In the genomic region with DNA sequence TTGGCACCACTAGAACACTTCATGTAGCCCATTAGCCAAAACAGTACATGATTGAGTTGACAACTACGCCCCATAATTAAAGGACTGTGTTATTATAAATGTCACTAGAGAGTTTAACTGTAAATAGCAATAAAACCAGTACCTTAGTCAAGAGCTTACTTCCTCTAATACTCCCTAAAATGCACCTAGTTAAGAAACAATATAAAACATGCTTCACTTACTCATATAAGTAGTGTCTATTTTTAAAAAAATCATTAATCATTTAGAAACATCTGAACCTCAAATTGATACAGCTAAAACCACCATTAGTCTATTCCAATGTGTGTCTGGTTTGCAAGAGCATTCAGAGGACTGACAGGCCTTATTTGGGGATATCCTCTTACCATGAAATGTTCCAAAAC, we compare ENCODE assay signal across 11 cellular contexts. TPM values are rescaled to one million over a fixed set of nuclear protein-coding genes. Genes with fewer than 3 reads are reported as not detected.
DNase-seq lines count a peak whose midpoint lies in the region; ATAC-seq lines count a peak whose summit lies in the region.
"Had no signal": no experiment of that assay in that cellular context is flagged by ENCODE, and none has a peak within 500 bp of the region (broad histone marks: within the 10 kb centered on the region; RNA-seq: fewer than 3 reads in every experiment).

No MANE protein-coding gene starts in this region.

- peak; percentile 80 to 81 for ATAC-seq in activated T-cell treated with anti-CD3 and anti-CD28 coated beads, Interleukin-2, amount 50 U/mL, for 4 hours
- peak; percentile 89 for ATAC-seq in stimulated activated naive CD8-positive, alpha-beta T cell treated with anti-CD3 and anti-CD28 coated beads, Interleukin-15, amount 100 ng/mL, for 72 hours
- ATAC-seq in GM18502 (IDR thresholded peaks at IDR 0.05; ENCODE audit: poor library complexity, unreplicated experiment), result no peak
- ATAC-seq: sciatic nerve had no signal

- H3K27me3 Mint-ChIP-seq in activated T-cell treated with anti-CD3 and anti-CD28 coated beads, Interleukin-2, amount 50 U/mL, for 4 hours (ENCODE audit: low read depth), result no peaks in the 10 kb centered on the region
- no peaks in the 10 kb centered on the region for H3K27me3 Mint-ChIP-seq in IgD-negative memory B cell
- H3K27me3 Mint-ChIP-seq in activated T-helper 1 cell treated with anti-CD3 and anti-CD28 coated beads, Interleukin-12 subunit alpha, Interleukin-12 subunit beta, Interleukin-2, Interleukin-4 antibody, amounts not matched to agents 30 ng/mL and 10 ng/mL and 1 ng/mL, durations not matched to agents 14 hours and 24 hours and 36 hours (ENCODE audit: insufficient read depth), result no peaks in the 10 kb centered on the region
- H3K27me3 Mint-ChIP-seq in stimulated activated naive CD8-positive, alpha-beta T cell treated with anti-CD3 and anti-CD28 coated beads, Interleukin-15, amount 100 ng/mL, for 72 hours, result no peaks in the 10 kb centered on the region

- no peak overlapping the region for H3K4me3 Mint-ChIP-seq in activated T-cell treated with anti-CD3 and anti-CD28 coated beads, Interleukin-2, amount 50 U/mL, for 4 hours
- peak overlapping the region in 3 of 4 donors; percentile 7 to 34 (median 16) for H3K4me3 Mint-ChIP-seq in IgD-negative memory B cell
- H3K4me3 Mint-ChIP-seq in activated T-helper 1 cell treated with anti-CD3 and anti-CD28 coated beads, Interleukin-12 subunit alpha, Interleukin-12 subunit beta, Interleukin-2, Interleukin-4 antibody, amounts not matched to agents 30 ng/mL and 10 ng/mL and 1 ng/mL, durations not matched to agents 14 hours and 24 hours and 36 hours, result peak overlapping the region; percentile 19
- peak overlapping the region; percentile 6 to 26 for H3K4me3 Mint-ChIP-seq in stimulated activated naive CD8-positive, alpha-beta T cell treated with anti-CD3 and anti-CD28 coated beads, Interleukin-15, amount 100 ng/mL, for 72 hours

- DNase-seq in activated T-cell treated with anti-CD3 and anti-CD28 coated beads, Interleukin-2, amount 50 U/mL, for 4 hours, result no peak
- DNase-seq in activated T-cell treated with anti-CD3 and anti-CD28 coated beads, Interleukin-2, amount 50 U/mL, for 48 hours, result no peak
- DNase-seq in activated T-helper 1 cell treated with anti-CD3 and anti-CD28 coated beads, Interleukin-12 subunit alpha, Interleukin-12 subunit beta, Interleukin-2, Interleukin-4 antibody, amounts not matched to agents 30 ng/mL and 10 ng/mL and 1 ng/mL, durations not matched to agents 14 hours and 24 hours and 36 hours (ENCODE audit: low spot score), result no peak
- DNase-seq in stimulated activated naive CD8-positive, alpha-beta T cell treated with anti-CD3 and anti-CD28 coated beads, Interleukin-15, amount 100 ng/mL, for 72 hours, result no peak
- DNase-seq in hypothalamus (lab: John Stamatoyannopoulos, UW), result no peak
- DNase-seq in NCI-H146 treated with DMSO at 0.1 percent for 48 hours (lab: John Stamatoyannopoulos, UW; ENCODE audit: unreplicated experiment), result no peak
- DNase-seq: AML-193, NCI-H187 had no signal

- intact Hi-C loops in activated T-helper 1 cell treated with anti-CD3 and anti-CD28 coated beads, Interleukin-12 subunit alpha, Interleukin-12 subunit beta, Interleukin-2, Interleukin-4 antibody, amounts not matched to agents 30 ng/mL and 10 ng/mL and 1 ng/mL, durations not matched to agents 14 hours and 24 hours and 36 hours (cut with micrococcal nuclease), result loop anchor here (1.0 to 5.0 kb wide), 3 partner anchors 9 to 96 kb away; partner anchors contain the start of gene SPOCD1

- H3K27ac Mint-ChIP-seq in IgD-negative memory B cell, result peak overlapping the region; percentile 26 to 55 (median 39)
- peak overlapping the region; percentile 84 for H3K27ac Mint-ChIP-seq in activated T-helper 1 cell treated with anti-CD3 and anti-CD28 coated beads, Interleukin-12 subunit alpha, Interleukin-12 subunit beta, Interleukin-2, Interleukin-4 antibody, amounts not matched to agents 30 ng/mL and 10 ng/mL and 1 ng/mL, durations not matched to agents 14 hours and 24 hours and 36 hours
- H3K27ac Mint-ChIP-seq in stimulated activated naive CD8-positive, alpha-beta T cell treated with anti-CD3 and anti-CD28 coated beads, Interleukin-15, amount 100 ng/mL, for 72 hours, result peak overlapping the region; percentile 35 to 88

- H3K36me3 Mint-ChIP-seq in activated T-cell treated with anti-CD3 and anti-CD28 coated beads, Interleukin-2, amount 50 U/mL, for 4 hours (ENCODE audit: insufficient read depth), result peaks cover 46% of the 10 kb centered on the region
- H3K36me3 Mint-ChIP-seq in IgD-negative memory B cell, result peaks cover 6% of the 10 kb centered on the region
- H3K36me3 Mint-ChIP-seq in activated T-helper 1 cell treated with anti-CD3 and anti-CD28 coated beads, Interleukin-12 subunit alpha, Interleukin-12 subunit beta, Interleukin-2, Interleukin-4 antibody, amounts not matched to agents 30 ng/mL and 10 ng/mL and 1 ng/mL, durations not matched to agents 14 hours and 24 hours and 36 hours (ENCODE audit: low read depth), result peaks cover 59% of the 10 kb centered on the region

- no peaks in the 10 kb centered on the region for H3K9me3 Mint-ChIP-seq in activated T-cell treated with anti-CD3 and anti-CD28 coated beads, Interleukin-2, amount 50 U/mL, for 4 hours
- H3K9me3 Mint-ChIP-seq in IgD-negative memory B cell, result no peaks in the 10 kb centered on the region
- no peaks in the 10 kb centered on the region for H3K9me3 Mint-ChIP-seq in activated T-helper 1 cell treated with anti-CD3 and anti-CD28 coated beads, Interleukin-12 subunit alpha, Interleukin-12 subunit beta, Interleukin-2, Interleukin-4 antibody, amounts not matched to agents 30 ng/mL and 10 ng/mL and 1 ng/mL, durations not matched to agents 14 hours and 24 hours and 36 hours
- no peaks in the 10 kb centered on the region for H3K9me3 Mint-ChIP-seq in stimulated activated naive CD8-positive, alpha-beta T cell treated with anti-CD3 and anti-CD28 coated beads, Interleukin-15, amount 100 ng/mL, for 72 hours

- peaks cover 56% of the 10 kb centered on the region for H3K4me1 Mint-ChIP-seq in activated T-cell treated with anti-CD3 and anti-CD28 coated beads, Interleukin-2, amount 50 U/mL, for 4 hours (ENCODE audit: low read depth)
- peaks cover 42 to 47% (median 43%) of the 10 kb centered on the region in 3 donors for H3K4me1 Mint-ChIP-seq in IgD-negative memory B cell
- H3K4me1 Mint-ChIP-seq in activated T-helper 1 cell treated with anti-CD3 and anti-CD28 coated beads, Interleukin-12 subunit alpha, Interleukin-12 subunit beta, Interleukin-2, Interleukin-4 antibody, amounts not matched to agents 30 ng/mL and 10 ng/mL and 1 ng/mL, durations not matched to agents 14 hours and 24 hours and 36 hours (ENCODE audit: low read depth), result peaks cover 60% of the 10 kb centered on the region
- peaks cover 48% of the 10 kb centered on the region for H3K4me1 Mint-ChIP-seq in stimulated activated naive CD8-positive, alpha-beta T cell treated with anti-CD3 and anti-CD28 coated beads, Interleukin-15, amount 100 ng/mL, for 72 hours

RNA-seq across cellular contexts. Expression of gene PTP4A2, which starts 25.3 kb away (rescaled TPM):
- 100 to 1,000 TPM; 294 to 337 (median 297) TPM for total RNA-seq in activated T-cell treated with anti-CD3 and anti-CD28 coated beads, Interleukin-2, amount 50 U/mL, for 4 hours
- polyA plus RNA-seq in IgD-negative memory B cell, result 216 TPM
- 390 and 421 TPM in 2 replicates for total RNA-seq in activated T-helper 1 cell treated with anti-CD3 and anti-CD28 coated beads, Interleukin-12 subunit alpha, Interleukin-12 subunit beta, Interleukin-2, Interleukin-4 antibody, amounts not matched to agents 30 ng/mL and 10 ng/mL and 1 ng/mL, durations not matched to agents 14 hours and 24 hours and 36 hours
